ENCODE assay signal across 10 cellular contexts in genomic region chr14:30681752-30682355, GRCh38. TPM values are rescaled to one million over a fixed set of nuclear protein-coding genes. Genes with fewer than 3 reads are reported as not detected.
DNase-seq lines count a peak whose midpoint lies in the region; ATAC-seq and TF ChIP-seq lines count a peak whose summit lies in the region.
"Had no signal": no experiment of that assay in that cellular context is flagged by ENCODE, and none has a peak within 500 bp of the region (broad histone marks: within the 10 kb centered on the region; RNA-seq: fewer than 3 reads in every experiment).

No MANE protein-coding gene starts in this region.

- TF ChIP-seq CTCF in AG09309 (IDR thresholded peaks at IDR 0.05; ENCODE audit: control insufficient read depth, insufficient read depth, low read depth, low read length, missing control alignments) (peak; percentile 31), nephron progenitor cell (IDR thresholded peaks at IDR 0.05) (no peak)

- H3K4me3 ChIP-seq in AG09309 (ENCODE audit: control insufficient read depth, low read depth, low read length) = no peak overlapping the region

- H3K9me3 Mint-ChIP-seq in nephron progenitor cell = peaks cover 9% of the 10 kb centered on the region
- H3K9me3 Mint-ChIP-seq in stimulated activated memory B cell treated with anti-CD40 and anti-IgM and Interleukin-4, amounts not matched to agents 10 μg/mL and 1 μg/mL and 100 μg/mL, for 72 hours = peaks cover 2% of the 10 kb centered on the region

- no peak overlapping the region for H3K4me3 Mint-ChIP-seq in nephron progenitor cell
- H3K4me3 Mint-ChIP-seq in stimulated activated memory B cell treated with anti-CD40 and anti-IgM and Interleukin-4, amounts not matched to agents 10 μg/mL and 1 μg/mL and 100 μg/mL, for 72 hours = no peak overlapping the region

- no peak overlapping the region for H3K27ac Mint-ChIP-seq in nephron progenitor cell
- H3K27ac Mint-ChIP-seq in stimulated activated memory B cell treated with anti-CD40 and anti-IgM and Interleukin-4, amounts not matched to agents 10 μg/mL and 1 μg/mL and 100 μg/mL, for 72 hours = no peak overlapping the region

- H3K4me1 Mint-ChIP-seq in nephron progenitor cell = no peaks in the 10 kb centered on the region
- no peaks in the 10 kb centered on the region for H3K4me1 Mint-ChIP-seq in stimulated activated memory B cell treated with anti-CD40 and anti-IgM and Interleukin-4, amounts not matched to agents 10 μg/mL and 1 μg/mL and 100 μg/mL, for 72 hours

- peaks cover 56% of the 10 kb centered on the region for H3K36me3 Mint-ChIP-seq in nephron progenitor cell (ENCODE audit: low read depth)
- H3K36me3 Mint-ChIP-seq in stimulated activated memory B cell treated with anti-CD40 and anti-IgM and Interleukin-4, amounts not matched to agents 10 μg/mL and 1 μg/mL and 100 μg/mL, for 72 hours = peaks cover 35% of the 10 kb centered on the region

- no peaks in the 10 kb centered on the region for H3K27me3 Mint-ChIP-seq in nephron progenitor cell (ENCODE audit: low read depth, poor library complexity)
- H3K27me3 Mint-ChIP-seq in stimulated activated memory B cell treated with anti-CD40 and anti-IgM and Interleukin-4, amounts not matched to agents 10 μg/mL and 1 μg/mL and 100 μg/mL, for 72 hours = no peaks in the 10 kb centered on the region

- no peak for ATAC-seq in stimulated activated memory B cell treated with anti-CD40 and anti-IgM and Interleukin-4, amounts not matched to agents 10 μg/mL and 1 μg/mL and 100 μg/mL, for 72 hours

- DNase-seq in AG09309 (ENCODE audit: low read depth) = no peak
- DNase-seq in HCEC 1CT = peak; percentile 11
- peak; percentile 28 for DNase-seq in SK-MEL-5 (ENCODE audit: low read depth, low spot score)
- peak; percentile 12 for DNase-seq in hepatic stellate cell (ENCODE audit: low spot score)
- no peak for DNase-seq in NCI-H2029 (lab: John Stamatoyannopoulos, UW)
- no peak for DNase-seq in nephron progenitor cell
- DNase-seq in mesenteric fat pad (ENCODE audit: low spot score) = no peak
- DNase-seq: GF-D8; stimulated activated CD4-positive, alpha-beta T cell treated with anti-CD3 and anti-CD28 coated beads, Interleukin-4, amount 100 ng/mL, for 24 hours had no signal

- in situ Hi-C loops in SK-MEL-5 (cut with HindIII; ENCODE audit: low pct_unique_long_range_greater_than_20kb, low sequenced_read_pairs) = no loop called here

RNA-seq across cellular contexts. Expression of gene SCFD1, which starts 59.7 kb away (rescaled TPM):
- 76.5 and 81.1 TPM in 2 replicates for total RNA-seq in SK-MEL-5 (2014; rRNA removed; shearing (Covaris generic))
- 32.6 and 32.9 TPM in 2 replicates for polyA plus RNA-seq in SK-MEL-5 (2015; cell fraction: cytosol; rRNA removed)
- polyA plus RNA-seq in SK-MEL-5 (2015; cell fraction: nucleus; rRNA removed) = 41.9 and 65.8 TPM in 2 replicates
- 84.7 TPM for total RNA-seq in mesenteric fat pad

Comparison
In these comparisons a context has a peak if more than half of its experiments do, and no peak if none do; other contexts are left out.
1. DNase-seq: peak in HCEC 1CT (single experiment), SK-MEL-5 (single experiment) and hepatic stellate cell (single experiment); none in AG09309 (single experiment), NCI-H2029 (single experiment), nephron progenitor cell (single experiment) and mesenteric fat pad (single experiment).